ENCODE assay signal across 8 cellular contexts in genomic region chr2:18387479-18388206, GRCh38.
DNase-seq lines count a peak whose midpoint lies in the region; ATAC-seq, FAIRE-seq and TF ChIP-seq lines count a peak whose summit lies in the region.

No MANE protein-coding gene starts in this region.

- no peaks in the 10 kb centered on the region for H3K9me2 ChIP-seq in OCI-LY7 (ENCODE audit: insufficient read depth, low read length)

- peak; percentile 92 for FAIRE-seq in HTR-8/SVneo (lab: Jason Lieb, UNC)

- CTCF ChIA-PET in OCI-LY7 (lab: Charles Lee; ENCODE audit: unreplicated experiment), result interaction anchor here (0.6 kb wide), 1 partner anchor 219 kb away, joined by 3 read pairs; no protein-coding TSS in a partner anchor

- BruUV-seq in OCI-LY7 (replicated peaks; lab: Mats Ljungman, UMichigan), result no TSS peak

- TF ChIP-seq CTCF in OCI-LY7 (conservative IDR thresholded peaks at IDR 0.05; ENCODE audit: low read length) (peak; percentile 87), neutrophil (IDR thresholded peaks at IDR 0.05) (peak; percentile 84), testis (IDR thresholded peaks at IDR 0.05) (peak; percentile 89 to 99 (median 89))

- H3K4me1 ChIP-seq in OCI-LY7 (ENCODE audit: insufficient read depth, low read length, poor library complexity, severe bottlenecking) (no peaks in the 10 kb centered on the region), neutrophil (ENCODE audit: control insufficient read depth in 1 of 2, insufficient read depth in 1 of 2, low read depth in 1 of 2, low read length in 1 of 2) (peaks cover 0 to 5% of the 10 kb centered on the region in 2 experiments), testis (no peaks in the 10 kb centered on the region)

- H3K9me3 ChIP-seq in OCI-LY7 (ENCODE audit: low read length), result no peaks in the 10 kb centered on the region
- H3K9me3 ChIP-seq in neutrophil, result no peaks in the 10 kb centered on the region
- no peaks in the 10 kb centered on the region for H3K9me3 ChIP-seq in testis

- peak; percentile 88 for ATAC-seq in GM21526 (IDR thresholded peaks at IDR 0.05; ENCODE audit: low FRiP score, unreplicated experiment)

- no peak overlapping the region for H3K4me2 ChIP-seq in OCI-LY7 (ENCODE audit: low read length)

- H3K79me2 ChIP-seq in OCI-LY7 (ENCODE audit: insufficient read depth, low read depth, low read length), result no peaks in the 10 kb centered on the region

- H3K36me3 ChIP-seq in OCI-LY7 (ENCODE audit: insufficient read depth, low read length) (no peaks in the 10 kb centered on the region), neutrophil (no peaks in the 10 kb centered on the region), testis (ENCODE audit: low read depth, missing control alignments) (no peaks in the 10 kb centered on the region)

- H3K4me3 ChIP-seq in OCI-LY7 (ENCODE audit: low read depth, low read length, poor library complexity, severe bottlenecking) (no peak overlapping the region), neutrophil (ENCODE audit: low read depth in 1 of 2, low read length in 1 of 2) (no peak overlapping the region), testis (no peak overlapping the region)

- DNase-seq in DMS53 (lab: John Stamatoyannopoulos, UW), result peak; percentile 80
- DNase-seq in HTR-8/SVneo (ENCODE audit: insufficient read length, low spot score), result peak; percentile 74
- peak; percentile 62 for DNase-seq in OCI-LY7 (ENCODE audit: low spot score)
- peak; percentile 71 to 74 for DNase-seq in activated T-cell treated with anti-CD3 and anti-CD28 coated beads, Interleukin-2, amount 50 U/mL, for 48 hours
- DNase-seq in fibroblast of the conjunctiva (ENCODE audit: low read depth), result peak; percentile 75
- DNase-seq in testis, result peak; percentile 94

- intact Hi-C loops in OCI-LY7 (cut with micrococcal nuclease; ENCODE audit: unreplicated experiment) (no loop called here), testis (cut with DNase I; ENCODE audit: low total_unique reads) (no loop called here)

- POLR2A ChIA-PET in OCI-LY7 (lab: Charles Lee), result interaction anchor here (1.0 kb wide), 1 partner anchor 12 kb away, joined by 3 read pairs; no protein-coding TSS in a partner anchor

- H3K27ac ChIP-seq in OCI-LY7 (ENCODE audit: low read depth, low read length, poor library complexity, severe bottlenecking) (no peak overlapping the region), neutrophil (no peak overlapping the region), testis (peak overlapping the region in 1 of 2 donors; percentile 69)

- no peak overlapping the region for H2AFZ ChIP-seq in OCI-LY7 (ENCODE audit: low read length)

- 36 to 42% methylated on average over 14 to 15 of the region's 15 CpGs for WGBS in testis, 2 donors

- H3K27me3 ChIP-seq in neutrophil (peaks cover 3% of the 10 kb centered on the region), testis (no peaks in the 10 kb centered on the region)

- TF ChIP-seq POLR2A in testis (IDR thresholded peaks at IDR 0.05), result no peak

- H4K20me1 ChIP-seq in OCI-LY7 (ENCODE audit: insufficient read depth, low read length), result no peaks in the 10 kb centered on the region
